ENCODE assay signal across 22 cellular contexts in genomic region chr5:103866169-103866568, GRCh38.
"Had no signal": no experiment of that assay in that cellular context is flagged by ENCODE, and none has a peak within 500 bp of the region (broad histone marks: within the 10 kb centered on the region; RNA-seq: fewer than 3 reads in every experiment).

No MANE protein-coding gene starts in this region.

- H3K27me3 ChIP-seq: hepatocyte, left lung, spleen, upper lobe of right lung had no signal

- DNase-seq: activated CD4-positive, alpha-beta T cell treated with anti-CD3 and anti-CD28 coated beads, Interleukin-2, amount 50 U/mL, for 4 hours; activated CD8-positive, alpha-beta memory T cell treated with anti-CD3 and anti-CD28 coated beads, Interleukin-2, amount 50 U/mL, for 48 hours; activated naive CD4-positive, alpha-beta T cell treated with Interleukin-2 at 50 U/mL for 16 hours; activated naive CD8-positive, alpha-beta T cell treated with anti-CD3 and anti-CD28 coated beads for 36 hours; activated T-cell treated with anti-CD3 and anti-CD28 coated beads, Interleukin-2, amount 50 U/mL, for 4 hours; amygdala; glutamatergic neuron; immature natural killer cell; kidney glomerular epithelial cell; left lung; naive B cell; nucleus accumbens; spleen; stimulated activated CD4-positive, alpha-beta T cell treated with anti-CD3 and anti-CD28 coated beads, Interleukin-4, amount 100 ng/mL, for 1 hour; stimulated activated naive CD4-positive, alpha-beta T cell treated with Interleukin-2 at 50 U/mL for 16 hours; T1000; upper lobe of right lung had no signal

- H3K79me2 ChIP-seq: hepatocyte had no signal

- ATAC-seq: activated T-cell treated with anti-CD3 and anti-CD28 coated beads, Interleukin-2, amount 50 U/mL, for 4 hours; left lung; sciatic nerve; upper lobe of right lung; WTC11 had no signal

- H3K36me3 ChIP-seq: left lung, spleen, upper lobe of right lung had no signal

- H2AFZ ChIP-seq: hepatocyte had no signal

- H3K27ac ChIP-seq: coronary artery, hepatocyte, left lung, spleen, upper lobe of right lung had no signal

- H3K9me3 ChIP-seq: spleen, upper lobe of right lung had no signal

- H3K4me3 ChIP-seq: coronary artery, hepatocyte, left lung, lung, spleen, upper lobe of right lung had no signal

- H3K4me1 ChIP-seq: left lung, spleen, upper lobe of right lung had no signal

- H3K4me2 ChIP-seq: hepatocyte had no signal
